1 cellular context compared by ENCODE assay signal in genomic region chr10:100186253-100186780, GRCh38.
TF ChIP-seq lines count a peak whose summit lies in the region.

No MANE protein-coding gene starts in this region.

TF ChIP-seq in HepG2, 621 proteins besides CTCF, POLR2A, EP300 and RAD21 (continued from another document and continues in another):
- peak; percentile 20; the same call in 1 of the 2 replicates for TF ChIP-seq DMAP1 (CRISPR knock-in tag; IDR thresholded peaks at IDR 0.05)
- TF ChIP-seq ZNF761 (CRISPR knock-in tag; conservative IDR thresholded peaks at IDR 0.05), result 0 out of 2 replicates have a peak, but pooled peaks have one; percentile 18
- TF ChIP-seq BRF2 (CRISPR knock-in tag; IDR thresholded peaks at IDR 0.05), result no peak
- TF ChIP-seq NFRKB (IDR thresholded peaks at IDR 0.05), result no peak
- no peak for TF ChIP-seq ZNF567 (CRISPR knock-in tag; IDR thresholded peaks at IDR 0.05; ENCODE audit: borderline replicate concordance)
- TF ChIP-seq NPAS2 (CRISPR knock-in tag; IDR thresholded peaks at IDR 0.05; ENCODE audit: borderline replicate concordance), result no peak
- no peak for TF ChIP-seq ZBTB2 (CRISPR knock-in tag; IDR thresholded peaks at IDR 0.05; ENCODE audit: low read depth)
- TF ChIP-seq ZEB1 (IDR thresholded peaks at IDR 0.05; ENCODE audit: insufficient replicate concordance, low read depth), result no peak
- 0 out of 2 replicates have a peak, but pooled peaks have one; percentile 19 for TF ChIP-seq FOXK1 (CRISPR knock-in tag; IDR thresholded peaks at IDR 0.05; ENCODE audit: borderline replicate concordance, low read depth)
- peak; percentile 46; the same call in 1 of the 2 replicates for TF ChIP-seq ZNF746 (CRISPR knock-in tag; IDR thresholded peaks at IDR 0.05)
- no peak for TF ChIP-seq AGO2 (optimal IDR thresholded peaks at IDR 0.05; ENCODE audit: low read depth, low read length)
- TF ChIP-seq SP4 (CRISPR knock-in tag; IDR thresholded peaks at IDR 0.05), result no peak
- peak; percentile 28; the same call in 1 of the 2 replicates for TF ChIP-seq ZNF280D (CRISPR knock-in tag; IDR thresholded peaks at IDR 0.05)
- peak; percentile 48; the same call in 1 of the 2 replicates for TF ChIP-seq AHDC1 (CRISPR knock-in tag; IDR thresholded peaks at IDR 0.05; ENCODE audit: borderline replicate concordance)
- TF ChIP-seq ZNF350 (CRISPR knock-in tag; IDR thresholded peaks at IDR 0.05; ENCODE audit: borderline replicate concordance, low read depth), result peak; percentile 66; the same call in 1 of the 2 replicates
- TF ChIP-seq ZFY (CRISPR knock-in tag; IDR thresholded peaks at IDR 0.05), result no peak
- no peak for TF ChIP-seq SP2 (CRISPR knock-in tag; IDR thresholded peaks at IDR 0.05)
- TF ChIP-seq ZNF605 (CRISPR knock-in tag; IDR thresholded peaks at IDR 0.05), result 0 out of 2 replicates have a peak, but pooled peaks have one; percentile 60
- TF ChIP-seq THAP11 (CRISPR knock-in tag; IDR thresholded peaks at IDR 0.05), result peak; percentile 12; the same call in 1 of the 2 replicates
- TF ChIP-seq SIN3A (IDR thresholded peaks at IDR 0.05; ENCODE audit: borderline replicate concordance, low read depth, low read length), result peak; percentile 19; the same call in 1 of the 2 replicates
- 0 out of 2 replicates have a peak, but pooled peaks have one; percentile 4 for TF ChIP-seq ZSCAN22 (CRISPR knock-in tag; IDR thresholded peaks at IDR 0.05)
- no peak for TF ChIP-seq ZNF775 (CRISPR knock-in tag; IDR thresholded peaks at IDR 0.05; ENCODE audit: borderline replicate concordance)
- peak; percentile 64; the same call in 1 of the 2 replicates for TF ChIP-seq ZNF556 (CRISPR knock-in tag; IDR thresholded peaks at IDR 0.05; ENCODE audit: borderline replicate concordance)
- TF ChIP-seq ZNF850 (CRISPR knock-in tag; conservative IDR thresholded peaks at IDR 0.05), result peak; percentile 76; the same call in 1 of the 2 replicates
- TF ChIP-seq ARNTL (CRISPR knock-in tag; IDR thresholded peaks at IDR 0.05), result peak; percentile 7; the same call in 1 of the 2 replicates
- no peak for TF ChIP-seq ZNF230 (CRISPR knock-in tag; IDR thresholded peaks at IDR 0.05)
- TF ChIP-seq PRMT3 (CRISPR knock-in tag; IDR thresholded peaks at IDR 0.05; ENCODE audit: borderline replicate concordance, low read depth), result no peak
- TF ChIP-seq MXI1 (IDR thresholded peaks at IDR 0.05; ENCODE audit: borderline replicate concordance, low read depth, low read length), result no peak
- TF ChIP-seq MXD4 (CRISPR knock-in tag; IDR thresholded peaks at IDR 0.05), result 0 out of 2 replicates have a peak, but pooled peaks have one; percentile 7
- TF ChIP-seq MYPOP (CRISPR knock-in tag; IDR thresholded peaks at IDR 0.05), result peak; percentile 30; the same call in 1 of the 2 replicates
- TF ChIP-seq HNF1A (IDR thresholded peaks at IDR 0.05; ENCODE audit: low read depth), result no peak
- TF ChIP-seq HNF1A (CRISPR knock-in tag; IDR thresholded peaks at IDR 0.05; ENCODE audit: borderline replicate concordance), result peak; percentile 45; the same call in 1 of the 2 replicates
- 0 out of 2 replicates have a peak, but pooled peaks have one; percentile 16 for TF ChIP-seq ZBTB3 (CRISPR knock-in tag; IDR thresholded peaks at IDR 0.05; ENCODE audit: borderline replicate concordance, low read depth)
- no peak for TF ChIP-seq MLX (CRISPR knock-in tag; IDR thresholded peaks at IDR 0.05)
- TF ChIP-seq SRSF4 (IDR thresholded peaks at IDR 0.05; ENCODE audit: low read depth, low read length, poor library complexity, severe bottlenecking), result no peak
- TF ChIP-seq SNAI1 (CRISPR knock-in tag; IDR thresholded peaks at IDR 0.05; ENCODE audit: borderline replicate concordance), result no peak
- TF ChIP-seq MBNL3 (CRISPR knock-in tag; conservative IDR thresholded peaks at IDR 0.05), result no peak
- no peak for TF ChIP-seq GABPA (IDR thresholded peaks at IDR 0.05; ENCODE audit: low read depth, low read length)
- TF ChIP-seq GABPA (CRISPR knock-in tag; IDR thresholded peaks at IDR 0.05; ENCODE audit: low read depth), result peak; percentile 46; the same call in 1 of the 2 replicates
- TF ChIP-seq CCAR2 (optimal IDR thresholded peaks at IDR 0.05; ENCODE audit: low read depth, low read length), result no peak
- TF ChIP-seq ZNF670 (CRISPR knock-in tag; IDR thresholded peaks at IDR 0.05; ENCODE audit: borderline replicate concordance), result 0 out of 2 replicates have a peak, but pooled peaks have one; percentile 76
- 0 out of 2 replicates have a peak, but pooled peaks have one; percentile 16 for TF ChIP-seq BCL6 (CRISPR knock-in tag; IDR thresholded peaks at IDR 0.05)
- 0 out of 2 replicates have a peak, but pooled peaks have one; percentile 14 for TF ChIP-seq ZNF510 (CRISPR knock-in tag; IDR thresholded peaks at IDR 0.05; ENCODE audit: low read depth)
- TF ChIP-seq ZNF383 (CRISPR knock-in tag; IDR thresholded peaks at IDR 0.05; ENCODE audit: borderline replicate concordance), result 0 out of 2 replicates have a peak, but pooled peaks have one; percentile 32
- peak; percentile 4 for TF ChIP-seq XRCC5 (optimal IDR thresholded peaks at IDR 0.05; ENCODE audit: low read length)
- no peak for TF ChIP-seq KDM1A (CRISPR knock-in tag; IDR thresholded peaks at IDR 0.05)
- no peak for TF ChIP-seq TCF7 (IDR thresholded peaks at IDR 0.05; ENCODE audit: low read depth)
- TF ChIP-seq MYNN (CRISPR knock-in tag; IDR thresholded peaks at IDR 0.05; ENCODE audit: low read depth), result no peak
- TF ChIP-seq TBL1XR1 (IDR thresholded peaks at IDR 0.05; ENCODE audit: borderline replicate concordance, low read length, partially characterized antibody), result peak; percentile 2
- no peak for TF ChIP-seq SRF (IDR thresholded peaks at IDR 0.05; ENCODE audit: low read depth, low read length)
- TF ChIP-seq ZNF557 (CRISPR knock-in tag; IDR thresholded peaks at IDR 0.05), result 0 out of 2 replicates have a peak, but pooled peaks have one; percentile 6
